In the genomic region with DNA sequence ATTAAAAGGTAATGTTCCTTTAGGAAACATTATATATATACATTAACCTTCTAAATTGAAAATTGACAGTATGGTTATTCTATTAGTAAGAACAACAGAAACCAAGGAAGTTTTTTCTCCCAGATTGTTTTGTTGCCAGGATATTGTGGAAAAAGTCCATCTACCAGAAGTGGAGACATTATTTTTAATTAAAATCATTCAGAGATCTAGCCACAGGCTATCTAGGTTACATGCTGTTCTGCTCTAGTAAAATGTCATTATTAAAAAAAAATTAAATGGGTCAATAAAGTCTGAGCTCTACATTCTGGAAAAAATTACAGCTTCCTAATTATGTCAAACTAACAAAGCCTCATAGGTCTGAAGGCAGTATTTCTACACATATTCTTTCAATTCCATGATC, we compare ENCODE assay signal across 19 cellular contexts.
DNase-seq lines count a peak whose midpoint lies in the region; ATAC-seq, FAIRE-seq and TF ChIP-seq lines count a peak whose summit lies in the region.
"Had no signal": no experiment of that assay in that cellular context is flagged by ENCODE, and none has a peak within 500 bp of the region (broad histone marks: within the 10 kb centered on the region; RNA-seq: fewer than 3 reads in every experiment).

No MANE protein-coding gene starts in this region.

- H3K27ac ChIP-seq in HepG2 (ENCODE audit: extremely low read length, insufficient read depth, low read length) (peak overlapping the region; percentile 53), right lobe of liver (peak overlapping the region in 1 of 3 donors; percentile 15), Peyer's patch (peak overlapping the region; percentile 11 to 57 (median 44))
- H3K27ac ChIP-seq: BLaER1, HL-60, RWPE1 had no signal

- H3K27ac Mint-ChIP-seq in activated naive CD8-positive, alpha-beta T cell treated with anti-CD3 and anti-CD28 coated beads, Interleukin-2, amount 50 U/mL, for 24 hours, result peak overlapping the region; percentile 86
- H3K27ac Mint-ChIP-seq in naive thymus-derived CD8-positive, alpha-beta T cell, result peak overlapping the region in 6 of 10 donors; percentile 49 to 94 (median 85)
- H3K27ac Mint-ChIP-seq in stimulated activated memory B cell treated with anti-CD40 and anti-IgM and Interleukin-4, amounts not matched to agents 10 μg/mL and 1 μg/mL and 100 μg/mL, for 72 hours, result no peak overlapping the region

- no TSS peak for BruUV-seq in HepG2 (replicated peaks; lab: Mats Ljungman, UMichigan)

- in situ Hi-C loops in HepG2 (cut with HindIII; ENCODE audit: extremely low pct_ligation_motif_present, low pct_unique_long_range_greater_than_20kb), result no loop called here

- ATAC-seq in HepG2 (no peak), right lobe of liver (no peak)
- ATAC-seq in activated naive CD8-positive, alpha-beta T cell treated with anti-CD3 and anti-CD28 coated beads, Interleukin-2, amount 50 U/mL, for 24 hours, result no peak
- ATAC-seq in naive thymus-derived CD8-positive, alpha-beta T cell, result no peak
- no peak for ATAC-seq in stimulated activated memory B cell treated with anti-CD40 and anti-IgM and Interleukin-4, amounts not matched to agents 10 μg/mL and 1 μg/mL and 100 μg/mL, for 72 hours

- H3K4me3 ChIP-seq in HepG2 (replicated peaks in 1 of 3; ENCODE audit: insufficient read depth in 1 of 3, low read depth in 2 of 3, low read length in 3 of 3) (peak overlapping the region in 1 of 3 experiments; percentile 50; a peak in 1 of 6 replicates), right lobe of liver (no peak overlapping the region), Peyer's patch (no peak overlapping the region)
- H3K4me3 ChIP-seq: BLaER1, HAP-1 had no signal

- intact Hi-C loops in HepG2 (cut with micrococcal nuclease; ENCODE audit: unreplicated experiment), result no loop called here
- intact Hi-C loops in right lobe of liver (cut with DNase I), result no loop called here

- no peak for FAIRE-seq in HepG2 (lab: Jason Lieb, UNC)
- FAIRE-seq: G401.6 had no signal

- H4K20me1 ChIP-seq in HepG2 (ENCODE audit: insufficient read depth, low read length), result no peaks in the 10 kb centered on the region
- H4K20me1 ChIP-seq: BLaER1 had no signal

- no peak for TF ChIP-seq CTCF in HepG2 (CRISPR knock-in tag; IDR thresholded peaks at IDR 0.05)
- TF ChIP-seq CTCF in right lobe of liver (IDR thresholded peaks at IDR 0.05), result no peak
- TF ChIP-seq CTCF in Peyer's patch (IDR thresholded peaks at IDR 0.05), result no peak

- peak overlapping the region; percentile 71 for H3K4me2 ChIP-seq in HepG2 (ENCODE audit: low read depth, low read length)
- H3K4me2 ChIP-seq: BLaER1 had no signal

- POLR2A ChIA-PET in HepG2 (lab: Yijun Ruan, JAX), result no interaction called here
- POLR2A ChIA-PET in naive thymus-derived CD8-positive, alpha-beta T cell (lab: Charles Lee), result no interaction called here

- no peak overlapping the region for H2AFZ ChIP-seq in HepG2 (ENCODE audit: low read length)

- DNase-seq in HepG2 (ENCODE audit: low spot score) (no peak), right lobe of liver (no peak), Peyer's patch (no peak), activated gamma-delta T cell (lab: John Stamatoyannopoulos, UW) (no peak), hippocampal formation (lab: John Stamatoyannopoulos, UW) (no peak)
- DNase-seq in activated naive CD8-positive, alpha-beta T cell treated with anti-CD3 and anti-CD28 coated beads, Interleukin-2, amount 50 U/mL, for 24 hours, result no peak
- DNase-seq in naive thymus-derived CD8-positive, alpha-beta T cell, result no peak
- DNase-seq: DMS 273 treated with DMSO at 0.1 percent for 48 hours, IMR-90, NCI-H1417 treated with DMSO at 0.1 percent for 48 hours, NCI-H2227 treated with DMSO at 0.1 percent for 48 hours, NCI-H82, SIG-M5 had no signal

- CTCF ChIA-PET in HepG2 (lab: Yijun Ruan, JAX; ENCODE audit: low intra/inter-chr PET ratio, low total read pairs), result no interaction called here

- H3K36me3 Mint-ChIP-seq in activated naive CD8-positive, alpha-beta T cell treated with anti-CD3 and anti-CD28 coated beads, Interleukin-2, amount 50 U/mL, for 24 hours (ENCODE audit: low read depth), result peaks cover 29% of the 10 kb centered on the region
- H3K36me3 Mint-ChIP-seq in naive thymus-derived CD8-positive, alpha-beta T cell, result peaks cover 20 to 58% (median 24%) of the 10 kb centered on the region in 3 donors
- H3K36me3 Mint-ChIP-seq in stimulated activated memory B cell treated with anti-CD40 and anti-IgM and Interleukin-4, amounts not matched to agents 10 μg/mL and 1 μg/mL and 100 μg/mL, for 72 hours, result peaks cover 64% of the 10 kb centered on the region

- H3K27me3 ChIP-seq in HepG2 (ENCODE audit: control insufficient read depth in 1 of 2, insufficient read depth in 2 of 2, low read length in 2 of 2) (no peaks in the 10 kb centered on the region), right lobe of liver (no peaks in the 10 kb centered on the region), Peyer's patch (no peaks in the 10 kb centered on the region)
- H3K27me3 ChIP-seq: BLaER1 had no signal

- H3K27me3 Mint-ChIP-seq in activated naive CD8-positive, alpha-beta T cell treated with anti-CD3 and anti-CD28 coated beads, Interleukin-2, amount 50 U/mL, for 24 hours, result no peaks in the 10 kb centered on the region
- H3K27me3 Mint-ChIP-seq in naive thymus-derived CD8-positive, alpha-beta T cell, result no peaks in the 10 kb centered on the region
- H3K27me3 Mint-ChIP-seq in stimulated activated memory B cell treated with anti-CD40 and anti-IgM and Interleukin-4, amounts not matched to agents 10 μg/mL and 1 μg/mL and 100 μg/mL, for 72 hours, result no peaks in the 10 kb centered on the region

- H3K9me3 ChIP-seq in HepG2 (ENCODE audit: low read length), result no peaks in the 10 kb centered on the region
- H3K9me3 ChIP-seq in right lobe of liver, result no peaks in the 10 kb centered on the region
- no peaks in the 10 kb centered on the region for H3K9me3 ChIP-seq in Peyer's patch
- H3K9me3 ChIP-seq: HAP-1 had no signal

- TF ChIP-seq EP300 in HepG2 (IDR thresholded peaks at IDR 0.05; ENCODE audit: low read depth in 2 of 2, low read length in 2 of 2) (no peak), HepG2 (CRISPR knock-in tag; IDR thresholded peaks at IDR 0.05; ENCODE audit: borderline replicate concordance) (no peak)

- peaks cover 37% of the 10 kb centered on the region for H3K4me1 ChIP-seq in HepG2 (ENCODE audit: insufficient read depth, low read length)
- H3K4me1 ChIP-seq in right lobe of liver, result peaks cover 0 to 22% (median 7%) of the 10 kb centered on the region in 4 donors
- peaks cover 0 to 6% (median 1%) of the 10 kb centered on the region in 4 donors for H3K4me1 ChIP-seq in Peyer's patch
- H3K4me1 ChIP-seq: BLaER1 had no signal

- H3K79me2 ChIP-seq in HepG2 (ENCODE audit: insufficient read depth, low read length), result peaks cover 2% of the 10 kb centered on the region

- peak overlapping the region; percentile 52 for H3K4me3 Mint-ChIP-seq in activated naive CD8-positive, alpha-beta T cell treated with anti-CD3 and anti-CD28 coated beads, Interleukin-2, amount 50 U/mL, for 24 hours
- H3K4me3 Mint-ChIP-seq in naive thymus-derived CD8-positive, alpha-beta T cell, result no peak overlapping the region
- no peak overlapping the region for H3K4me3 Mint-ChIP-seq in stimulated activated memory B cell treated with anti-CD40 and anti-IgM and Interleukin-4, amounts not matched to agents 10 μg/mL and 1 μg/mL and 100 μg/mL, for 72 hours

- H3K36me3 ChIP-seq in HepG2 (replicated peaks in 1 of 2; ENCODE audit: control insufficient read depth in 1 of 2, insufficient read depth in 2 of 2, low read length in 2 of 2) (peaks cover 4 to 41% of the 10 kb centered on the region in 2 experiments), right lobe of liver (peaks cover 0 to 24% (median 11%) of the 10 kb centered on the region in 4 donors), Peyer's patch (peaks cover 0 to 52% (median 0%) of the 10 kb centered on the region in 3 donors)

- H3K4me1 Mint-ChIP-seq in activated naive CD8-positive, alpha-beta T cell treated with anti-CD3 and anti-CD28 coated beads, Interleukin-2, amount 50 U/mL, for 24 hours, result peaks cover 41% of the 10 kb centered on the region
- peaks cover 21 to 34% (median 32%) of the 10 kb centered on the region in 4 donors for H3K4me1 Mint-ChIP-seq in naive thymus-derived CD8-positive, alpha-beta T cell
- H3K4me1 Mint-ChIP-seq in stimulated activated memory B cell treated with anti-CD40 and anti-IgM and Interleukin-4, amounts not matched to agents 10 μg/mL and 1 μg/mL and 100 μg/mL, for 72 hours, result peaks cover 12% of the 10 kb centered on the region

- peak overlapping the region; percentile 43; the same call in 1 of the 2 replicates for H3K9ac ChIP-seq in HepG2 (ENCODE audit: insufficient read depth, low read depth, low read length)
- H3K9ac ChIP-seq: BLaER1 had no signal

- TF ChIP-seq POLR2A in HepG2 (IDR thresholded peaks at IDR 0.05; ENCODE audit: insufficient read depth in 1 of 2, low read depth in 2 of 2, low read length in 2 of 2), result no peak
- no peak for TF ChIP-seq POLR2A in right lobe of liver (IDR thresholded peaks at IDR 0.05)
- TF ChIP-seq POLR2A in Peyer's patch (IDR thresholded peaks at IDR 0.05), result no peak

- TF ChIP-seq RAD21 in HepG2 (CRISPR knock-in tag; IDR thresholded peaks at IDR 0.05), result no peak

- H3K9me3 Mint-ChIP-seq in activated naive CD8-positive, alpha-beta T cell treated with anti-CD3 and anti-CD28 coated beads, Interleukin-2, amount 50 U/mL, for 24 hours, result peaks cover 5% of the 10 kb centered on the region
- peaks cover 0 to 13% (median 5%) of the 10 kb centered on the region in 9 donors for H3K9me3 Mint-ChIP-seq in naive thymus-derived CD8-positive, alpha-beta T cell
- peaks cover 6% of the 10 kb centered on the region for H3K9me3 Mint-ChIP-seq in stimulated activated memory B cell treated with anti-CD40 and anti-IgM and Interleukin-4, amounts not matched to agents 10 μg/mL and 1 μg/mL and 100 μg/mL, for 72 hours

TF ChIP-seq in HepG2, 621 proteins besides CTCF, POLR2A, EP300 and RAD21 (continues in another document):
- TF ChIP-seq FOXC1 (CRISPR knock-in tag; IDR thresholded peaks at IDR 0.05; ENCODE audit: borderline replicate concordance) (no peak), PCBP2 (optimal IDR thresholded peaks at IDR 0.05; ENCODE audit: low read depth, low read length, poor library complexity, severe bottlenecking) (no peak), ZNF563 (CRISPR knock-in tag; IDR thresholded peaks at IDR 0.05) (no peak), CBX5 (CRISPR knock-in tag; IDR thresholded peaks at IDR 0.05; ENCODE audit: borderline replicate concordance) (no peak)
- TF ChIP-seq, protein P1, sequence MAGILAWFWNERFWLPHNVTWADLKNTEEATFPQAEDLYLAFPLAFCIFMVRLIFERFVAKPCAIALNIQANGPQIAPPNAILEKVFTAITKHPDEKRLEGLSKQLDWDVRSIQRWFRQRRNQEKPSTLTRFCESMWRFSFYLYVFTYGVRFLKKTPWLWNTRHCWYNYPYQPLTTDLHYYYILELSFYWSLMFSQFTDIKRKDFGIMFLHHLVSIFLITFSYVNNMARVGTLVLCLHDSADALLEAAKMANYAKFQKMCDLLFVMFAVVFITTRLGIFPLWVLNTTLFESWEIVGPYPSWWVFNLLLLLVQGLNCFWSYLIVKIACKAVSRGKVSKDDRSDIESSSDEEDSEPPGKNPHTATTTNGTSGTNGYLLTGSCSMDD (CRISPR knock-in tag; IDR thresholded peaks at IDR 0.05), result no peak
